ENCODE assay signal across 1 cellular context in genomic region chr19:18281082-18282020, GRCh38.
TF ChIP-seq lines count a peak whose summit lies in the region.

Gene JUND (minus strand): TSS chr19:18281622. CDS start chr19:18281484, 138 bp downstream.

TF ChIP-seq in HEK293, 187 proteins besides CTCF, POLR2A, EP300 and RAD21 (continued from another document):
- TF ChIP-seq GLIS2 (tag by site-specific recombination; IDR thresholded peaks at IDR 0.05) (peak; percentile 79), ZBTB26 (tag by site-specific recombination; optimal IDR thresholded peaks at IDR 0.05) (peak; percentile 63), ZNF561 (tag by site-specific recombination; IDR thresholded peaks at IDR 0.05; ENCODE audit: borderline replicate concordance) (peak; percentile 58; the same call in 1 of the 2 replicates), ZNF16 (tag by site-specific recombination; IDR thresholded peaks at IDR 0.05; ENCODE audit: low read depth) (no peak), ZNF184 (tag by site-specific recombination; IDR thresholded peaks at IDR 0.05) (0 out of 2 replicates have a peak, but pooled peaks have one; percentile 22), ZNF777 (tag by site-specific recombination; IDR thresholded peaks at IDR 0.05; ENCODE audit: borderline replicate concordance) (peak; percentile 46; the same call in 1 of the 2 replicates), ZNF513 (tag by site-specific recombination; IDR thresholded peaks at IDR 0.05) (peak; percentile 55), ZNF169 (tag by site-specific recombination; IDR thresholded peaks at IDR 0.05) (peak; percentile 83; the same call in 1 of the 2 replicates), ZNF391 (tag by site-specific recombination; IDR thresholded peaks at IDR 0.05; ENCODE audit: borderline replicate concordance, low read depth) (no peak), ZNF677 (tag by site-specific recombination; IDR thresholded peaks at IDR 0.05) (0 out of 2 replicates have a peak, but pooled peaks have one; percentile 36), ZFHX2 (tag by site-specific recombination; conservative IDR thresholded peaks at IDR 0.05) (peak; percentile 65; the same call in 1 of the 2 replicates), KLF8 (tag by site-specific recombination; IDR thresholded peaks at IDR 0.05) (peak; percentile 63; the same call in 1 of the 2 replicates), ZSCAN5A (tag by site-specific recombination; IDR thresholded peaks at IDR 0.05) (peak; percentile 62; the same call in 1 of the 2 replicates), ZNF37A (tag by site-specific recombination; IDR thresholded peaks at IDR 0.05) (0 out of 2 replicates have a peak, but pooled peaks have one; percentile 17), HOXC10 (CRISPR knock-in tag; IDR thresholded peaks at IDR 0.05) (peak; percentile 25; the same call in 1 of the 2 replicates), ZNF704 (tag by site-specific recombination; IDR thresholded peaks at IDR 0.05) (no peak), MYNN (tag by site-specific recombination; IDR thresholded peaks at IDR 0.05; ENCODE audit: borderline replicate concordance) (no peak), INSM2 (tag by site-specific recombination; IDR thresholded peaks at IDR 0.05) (no peak), HOXA7 (CRISPR knock-in tag; IDR thresholded peaks at IDR 0.05; ENCODE audit: borderline replicate concordance) (no peak), ZNF596 (tag by site-specific recombination; IDR thresholded peaks at IDR 0.05) (peak; percentile 65), KLF17 (tag by site-specific recombination; IDR thresholded peaks at IDR 0.05) (peak; percentile 13; the same call in 1 of the 2 replicates), ZBTB8A (tag by site-specific recombination; IDR thresholded peaks at IDR 0.05) (peak; percentile 81), SP3 (tag by site-specific recombination; IDR thresholded peaks at IDR 0.05) (peak; percentile 66), ATF2 (tag by site-specific recombination; IDR thresholded peaks at IDR 0.05; ENCODE audit: low read depth) (peak; percentile 96)
